8 cellular contexts compared by ENCODE assay signal in the genomic region with DNA sequence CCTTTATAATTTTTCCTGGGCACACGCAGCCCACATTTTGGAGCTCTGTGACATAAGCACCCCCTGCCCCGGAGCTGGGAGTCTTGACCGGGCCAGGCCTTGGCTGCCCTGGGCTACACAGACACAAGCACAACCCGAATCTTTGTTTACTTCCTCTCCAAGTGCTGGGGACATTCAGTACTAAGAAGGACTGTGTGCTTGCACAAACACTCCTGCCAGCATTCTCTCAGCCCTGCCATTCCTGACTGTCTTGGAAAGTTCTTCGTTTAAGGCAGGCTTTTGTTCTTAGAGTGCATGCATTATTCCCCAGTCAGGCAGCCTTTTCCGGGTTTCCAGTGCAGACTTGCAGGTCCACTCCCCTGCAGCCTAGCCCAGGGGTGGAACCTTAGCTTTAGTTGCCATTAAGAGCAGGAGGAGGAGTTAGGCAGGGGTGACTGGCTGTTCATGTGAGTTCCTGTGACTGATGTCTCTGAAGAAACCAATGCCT.
DNase-seq lines count a peak whose midpoint lies in the region; ATAC-seq lines count a peak whose summit lies in the region.

No MANE protein-coding gene starts in this region.

- peak; percentile 45 for ATAC-seq in GM19395 (IDR thresholded peaks at IDR 0.05; ENCODE audit: unreplicated experiment)

- DNase-seq in NCI-H2196 treated with DMSO at 0.1 percent for 48 hours (lab: John Stamatoyannopoulos, UW; ENCODE audit: unreplicated experiment) (peak; percentile 59), cerebellar cortex (ENCODE audit: low spot score) (peak; percentile 65), kidney glomerular epithelial cell (lab: John Stamatoyannopoulos, UW) (peak; percentile 59), GDM1 (lab: John Stamatoyannopoulos, UW) (no peak)
- DNase-seq in stimulated activated naive CD4-positive, alpha-beta T cell (lab: John Stamatoyannopoulos, UW): no peak
- no peak for DNase-seq in stimulated activated naive CD4-positive, alpha-beta T cell treated with Interleukin-2 at 50 U/mL for 16 hours (lab: John Stamatoyannopoulos, UW)

- H3K4me3 ChIP-seq in skin epidermis: no peak overlapping the region

- H3K27ac ChIP-seq in skin epidermis: peak overlapping the region in 20 of 21 experiments; percentile 13 to 85 (median 61)

Comparison
In these comparisons a context has a peak if more than half of its experiments do, and no peak if none do; other contexts are left out.
1. DNase-seq: peak in NCI-H2196 treated with DMSO at 0.1 percent for 48 hours (single experiment), cerebellar cortex (single experiment) and kidney glomerular epithelial cell (single experiment); none in stimulated activated naive CD4-positive, alpha-beta T cell (0 of 6), GDM1 (single experiment) and stimulated activated naive CD4-positive, alpha-beta T cell treated with Interleukin-2 at 50 U/mL for 16 hours (single experiment).